Comparison of ENCODE assay signal across 24 cellular contexts in genomic region chr7:134637441-134637840, GRCh38.
"Had no signal": no experiment of that assay in that cellular context is flagged by ENCODE, and none has a peak within 500 bp of the region (broad histone marks: within the 10 kb centered on the region; RNA-seq: fewer than 3 reads in every experiment).

No MANE protein-coding gene starts in this region.

- H3K4me1 Mint-ChIP-seq: mesothelial cell of epicardium had no signal

- H3K27me3 ChIP-seq: esophagus squamous epithelium, pancreas, stomach, thyroid gland had no signal

- H3K27ac Mint-ChIP-seq: mesothelial cell of epicardium; naive B cell; stimulated activated memory B cell treated with anti-CD40 and anti-IgM and Interleukin-4, amounts not matched to agents 10 μg/mL and 1 μg/mL and 100 μg/mL, for 72 hours had no signal

- H3K27me3 Mint-ChIP-seq: naive B cell; stimulated activated memory B cell treated with anti-CD40 and anti-IgM and Interleukin-4, amounts not matched to agents 10 μg/mL and 1 μg/mL and 100 μg/mL, for 72 hours had no signal

- H3K4me3 ChIP-seq: esophagus squamous epithelium, pancreas, prostate gland, skin epidermis, stomach, thyroid gland had no signal

- DNase-seq: activated CD8-positive, alpha-beta memory T cell treated with anti-CD3 and anti-CD28 coated beads, Interleukin-2, amount 50 U/mL, for 48 hours; activated naive CD4-positive, alpha-beta T cell; activated T-cell treated with anti-CD3 and anti-CD28 coated beads, Interleukin-2, amount 50 U/mL, for 4 hours; anterior cingulate cortex; dermis blood vessel endothelial cell; effector CD4-positive, alpha-beta T cell; esophagus squamous epithelium; glutamatergic neuron; left cardiac atrium; naive B cell; pancreas; retina; stimulated activated CD4-positive, alpha-beta T cell treated with anti-CD3 and anti-CD28 coated beads, Interleukin-4, amount 100 ng/mL, for 24 hours; stomach; T1000; thyroid gland; WERI-Rb-1 had no signal

- ATAC-seq: activated CD4-positive, CD25-positive, alpha-beta regulatory T cell treated with anti-CD3 and anti-CD28 coated beads, Interleukin-2, amount 50 U/mL, for 24 hours; activated T-cell treated with anti-CD3 and anti-CD28 coated beads, Interleukin-2, amount 50 U/mL, for 4 hours; left cardiac atrium; pancreas; sciatic nerve; stimulated activated memory B cell treated with anti-CD40 and anti-IgM and Interleukin-4, amounts not matched to agents 10 μg/mL and 1 μg/mL and 100 μg/mL, for 72 hours had no signal

- H3K9me3 Mint-ChIP-seq: stimulated activated memory B cell treated with anti-CD40 and anti-IgM and Interleukin-4, amounts not matched to agents 10 μg/mL and 1 μg/mL and 100 μg/mL, for 72 hours had no signal

- H3K36me3 Mint-ChIP-seq: mesothelial cell of epicardium, naive B cell had no signal

- H3K36me3 ChIP-seq: esophagus squamous epithelium, pancreas, prostate gland, stomach, thyroid gland, WERI-Rb-1 had no signal

- H3K4me1 ChIP-seq: esophagus squamous epithelium, prostate gland had no signal

- H3K9me3 ChIP-seq: esophagus squamous epithelium, pancreas, prostate gland, stomach, thyroid gland had no signal

- H3K4me3 Mint-ChIP-seq: activated T-cell treated with anti-CD3 and anti-CD28 coated beads, Interleukin-2, amount 50 U/mL, for 4 hours; mesothelial cell of epicardium; naive B cell; stimulated activated memory B cell treated with anti-CD40 and anti-IgM and Interleukin-4, amounts not matched to agents 10 μg/mL and 1 μg/mL and 100 μg/mL, for 72 hours had no signal

- H3K27ac ChIP-seq: epithelial cell of prostate, esophagus squamous epithelium, pancreas, prostate gland, skin epidermis, stomach, thyroid gland, WERI-Rb-1 had no signal
